21 cellular contexts compared by ENCODE assay signal in the genomic region with DNA sequence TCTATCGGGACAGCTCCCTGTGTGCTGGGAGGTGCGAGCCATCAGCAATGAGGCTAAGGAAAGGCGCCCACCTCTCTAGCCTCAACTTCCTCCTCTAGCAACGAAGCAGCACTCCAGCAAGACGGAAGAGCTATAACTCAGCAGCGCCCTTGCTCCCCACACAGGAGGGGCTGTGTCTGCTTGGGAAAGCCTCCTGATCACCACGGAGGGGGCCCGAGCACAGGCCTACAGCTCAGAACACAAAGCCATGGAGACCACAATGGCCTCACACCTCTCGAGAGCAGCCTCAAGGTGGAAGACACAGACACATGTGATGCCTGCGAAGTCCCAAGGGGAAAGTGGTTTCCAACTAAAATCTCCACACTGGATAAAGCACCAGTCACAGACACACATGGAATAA.
DNase-seq lines count a peak whose midpoint lies in the region; TF ChIP-seq lines count a peak whose summit lies in the region.
"Had no signal": no experiment of that assay in that cellular context is flagged by ENCODE, and none has a peak within 500 bp of the region (broad histone marks: within the 10 kb centered on the region; RNA-seq: fewer than 3 reads in every experiment).

No MANE protein-coding gene starts in this region.

- no peaks in the 10 kb centered on the region for H3K27me3 ChIP-seq in endodermal cell (ENCODE audit: control insufficient read depth, insufficient read depth, low read length, poor library complexity, severe bottlenecking)
- no peaks in the 10 kb centered on the region for H3K27me3 ChIP-seq in neuronal stem cell (ENCODE audit: control insufficient read depth in 3 of 3, insufficient read depth in 3 of 3, low read depth in 1 of 3, low read length in 3 of 3)
- no peaks in the 10 kb centered on the region for H3K27me3 ChIP-seq in H7 (ENCODE audit: control insufficient read depth, insufficient read depth, low read length)
- H3K27me3 ChIP-seq in esophagus squamous epithelium: no peaks in the 10 kb centered on the region
- H3K27me3 ChIP-seq: BE2C; BLaER1 treated with 17β-estradiol and CSF1 and Interleukin-3, amounts not matched to agents 10 nM and 100 nM had no signal

- H3K9me3 ChIP-seq in endodermal cell (ENCODE audit: control insufficient read depth, low read length) (no peaks in the 10 kb centered on the region), neuronal stem cell (replicated peaks in 1 of 2; ENCODE audit: control insufficient read depth in 2 of 2, insufficient read depth in 1 of 2, low read depth in 1 of 2, low read length in 2 of 2) (peaks cover 0 to 2% of the 10 kb centered on the region in 2 donors), esophagus squamous epithelium (no peaks in the 10 kb centered on the region)
- H3K9me3 ChIP-seq: A549; BE2C; BLaER1 treated with 17β-estradiol and CSF1 and Interleukin-3, amounts not matched to agents 10 nM and 100 nM; HAP-1 had no signal

- H3K36me3 ChIP-seq in endodermal cell (ENCODE audit: control insufficient read depth, insufficient read depth, low read length) (peaks cover 55% of the 10 kb centered on the region), neuronal stem cell (replicated peaks in 1 of 2; ENCODE audit: control insufficient read depth in 2 of 2, insufficient read depth in 2 of 2, low read length in 2 of 2) (peaks cover 17 to 85% of the 10 kb centered on the region in 2 donors), H7 (replicated peaks; ENCODE audit: control insufficient read depth, insufficient read depth, low read length) (peaks cover 16% of the 10 kb centered on the region), esophagus squamous epithelium (peaks cover 13 to 95% (median 21%) of the 10 kb centered on the region in 3 donors)

- H3K4me2 ChIP-seq in neuronal stem cell (ENCODE audit: insufficient read depth, low read length, poor library complexity, severe bottlenecking): no peak overlapping the region
- H3K4me2 ChIP-seq: A549; BLaER1 treated with 17β-estradiol and CSF1 and Interleukin-3, amounts not matched to agents 10 nM and 100 nM; GM23338 had no signal

- H3K9ac ChIP-seq in endodermal cell (ENCODE audit: extremely low read depth, low read length, poor library complexity, severe bottlenecking) (no peak overlapping the region), neuronal stem cell (ENCODE audit: low read depth, low read length, poor library complexity) (no peak overlapping the region)
- H3K9ac ChIP-seq: BLaER1 treated with 17β-estradiol and CSF1 and Interleukin-3, amounts not matched to agents 10 nM and 100 nM had no signal

- TF ChIP-seq CTCF in HFFc6 (IDR thresholded peaks at IDR 0.05): no peak
- no peak for TF ChIP-seq CTCF in endodermal cell (conservative IDR thresholded peaks at IDR 0.05)
- TF ChIP-seq CTCF in esophagus squamous epithelium (IDR thresholded peaks at IDR 0.05): no peak

- intact Hi-C loops in esophagus squamous epithelium (cut with DNase I): no loop called here

- WGBS in endodermal cell (ENCODE audit: insufficient coverage in 1 of 2, insufficient read length in 1 of 2), 2 experiments: 91 to 100% methylated on average over 5 to 10 of the region's 10 CpGs
- WGBS in neuronal stem cell (ENCODE audit: extremely low coverage in 2 of 2, insufficient read length in 2 of 2, insufficient replicate concordance in 1 of 2), 2 donors: no CpG with 5 or more reads among the region's 10 CpGs
- 78 to 90% methylated on average over 6 to 9 of the region's 10 CpGs for WGBS in esophagus squamous epithelium, 2 donors

- no peak for DNase-seq in HFFc6
- DNase-seq in endodermal cell: no peak
- DNase-seq in neuronal stem cell (ENCODE audit: low spot score): no peak
- DNase-seq in H7: no peak
- no peak for DNase-seq in SW 1271 (lab: John Stamatoyannopoulos, UW)
- no peak for DNase-seq in esophagus squamous epithelium (lab: John Stamatoyannopoulos, UW)
- DNase-seq: 8988T; ACHN; AML-193; BE2C; Calu3; CD4-positive, alpha-beta T cell; CD8-positive, alpha-beta memory T cell; DMS53; DMS79 treated with DMSO at 0.1 percent for 48 hours; GF-D8 had no signal

- no peak overlapping the region for H2AFZ ChIP-seq in neuronal stem cell (ENCODE audit: low read length)
- H2AFZ ChIP-seq: GM23338 had no signal

- no peak overlapping the region for H2BK12ac ChIP-seq in neuronal stem cell (ENCODE audit: low read length)

- peak overlapping the region; percentile 79 for H4K91ac ChIP-seq in neuronal stem cell (ENCODE audit: low read depth, low read length, poor library complexity)

- H3K18ac ChIP-seq in neuronal stem cell (ENCODE audit: low read length): no peak overlapping the region

- H3K23ac ChIP-seq in neuronal stem cell (ENCODE audit: low read depth, low read length, poor library complexity): no peak overlapping the region

- H3K27me3 Mint-ChIP-seq in HFFc6 (ENCODE audit: insufficient read depth) (no peaks in the 10 kb centered on the region; the same call in 1 of the 2 replicates), endodermal cell (ENCODE audit: insufficient read depth) (no peaks in the 10 kb centered on the region)
- H3K27me3 Mint-ChIP-seq: CD4-positive, alpha-beta T cell had no signal

- H3K27ac ChIP-seq in endodermal cell (ENCODE audit: low read depth, low read length) (no peak overlapping the region), neuronal stem cell (replicated peaks; ENCODE audit: low read length) (no peak overlapping the region), esophagus squamous epithelium (no peak overlapping the region)
- H3K27ac ChIP-seq: A549 had no signal

- no peaks in the 10 kb centered on the region for H3K4me1 ChIP-seq in endodermal cell (ENCODE audit: control insufficient read depth, insufficient read depth, low read length)
- H3K4me1 ChIP-seq in neuronal stem cell (ENCODE audit: control insufficient read depth in 2 of 2, insufficient read depth in 1 of 2, low read depth in 1 of 2, low read length in 2 of 2): peaks cover 0 to 2% of the 10 kb centered on the region in 2 donors
- peaks cover 11 to 27% (median 16%) of the 10 kb centered on the region in 3 donors for H3K4me1 ChIP-seq in esophagus squamous epithelium
- H3K4me1 ChIP-seq: BE2C, HAP-1 had no signal

- no peak overlapping the region for H4K8ac ChIP-seq in neuronal stem cell (ENCODE audit: low read depth, low read length)

- H3K27ac Mint-ChIP-seq in HFFc6: peak overlapping the region; percentile 77; the same call in 1 of the 2 replicates
- peak overlapping the region; percentile 11 for H3K27ac Mint-ChIP-seq in endodermal cell
- H3K27ac Mint-ChIP-seq: CD4-positive, alpha-beta T cell; CD8-positive, alpha-beta memory T cell; GM23338 had no signal

- H2BK5ac ChIP-seq in neuronal stem cell (ENCODE audit: low read length): no peak overlapping the region

- no peak overlapping the region for H2BK15ac ChIP-seq in neuronal stem cell (ENCODE audit: low read length)

- H3K4ac ChIP-seq in neuronal stem cell (ENCODE audit: low read length): no peak overlapping the region

- H3K4me3 Mint-ChIP-seq in HFFc6 (no peak overlapping the region), endodermal cell (no peak overlapping the region)
- H3K4me3 Mint-ChIP-seq: CD14-positive monocyte; CD4-positive, alpha-beta T cell; CD8-positive, alpha-beta memory T cell; GM23338 had no signal

- H3K4me3 ChIP-seq in endodermal cell (ENCODE audit: low read length) (no peak overlapping the region), neuronal stem cell (ENCODE audit: low read length in 2 of 2) (no peak overlapping the region), H7 (ENCODE audit: insufficient read depth, low read depth, low read length) (no peak overlapping the region), esophagus squamous epithelium (no peak overlapping the region)
- H3K4me3 ChIP-seq: A549; BLaER1 treated with 17β-estradiol and CSF1 and Interleukin-3, amounts not matched to agents 10 nM and 100 nM; GM23338; HAP-1 had no signal

- peaks cover 12% of the 10 kb centered on the region for H3K79me1 ChIP-seq in neuronal stem cell (ENCODE audit: low read depth, low read length)

- peaks cover 45% of the 10 kb centered on the region for H3K4me1 Mint-ChIP-seq in HFFc6 (ENCODE audit: low read depth)
- no peaks in the 10 kb centered on the region for H3K4me1 Mint-ChIP-seq in endodermal cell
- H3K4me1 Mint-ChIP-seq: CD8-positive, alpha-beta memory T cell had no signal

- H2AK5ac ChIP-seq in neuronal stem cell (ENCODE audit: low read depth, low read length): no peak overlapping the region

- TF ChIP-seq POLR2A in esophagus squamous epithelium (IDR thresholded peaks at IDR 0.05): no peak

- H3K9me3 Mint-ChIP-seq in HFFc6 (no peaks in the 10 kb centered on the region), endodermal cell (no peaks in the 10 kb centered on the region)
- H3K9me3 Mint-ChIP-seq: CD4-positive, alpha-beta T cell; CD8-positive, alpha-beta memory T cell; GM23338 had no signal

- H3K14ac ChIP-seq in neuronal stem cell (ENCODE audit: low read length): no peak overlapping the region

- H3K36me3 Mint-ChIP-seq in HFFc6 (ENCODE audit: low read depth) (peaks cover 45% of the 10 kb centered on the region), endodermal cell (ENCODE audit: low read depth) (peaks cover 54% of the 10 kb centered on the region)

- H2BK120ac ChIP-seq in neuronal stem cell (ENCODE audit: low read depth, low read length): no peak overlapping the region
